3 cellular contexts compared by ENCODE assay signal in genomic region chr12:94398685-94399084, GRCh38.
A peak's percentile ranks its signal among the peaks of the same experiment; 100 is the strongest.
TF ChIP-seq lines count a peak whose summit lies in the region.

No MANE protein-coding gene starts in this region.

TF ChIP-seq in GM12878, 131 proteins besides CTCF, POLR2A, EP300 and RAD21:
- 0 out of 2 replicates have a peak, but pooled peaks have one; percentile 44 for TF ChIP-seq CBX3 (IDR thresholded peaks at IDR 0.05; ENCODE audit: borderline replicate concordance, low read depth)

TF ChIP-seq in K562, 482 proteins besides CTCF, POLR2A, EP300 and RAD21 (continued from another document):
- TF ChIP-seq TRIM24 (IDR thresholded peaks at IDR 0.05) = peak in 1 of 2 experiments; percentile 13; a peak in 1 of 4 replicates
TF ChIP-seq in K562: peak in this region for 2; not testable (repeated sequence) for 480.

TF ChIP-seq in HepG2, 621 proteins besides CTCF, POLR2A, EP300 and RAD21:
- 0 out of 2 replicates have a peak, but pooled peaks have one; percentile 22 for TF ChIP-seq HNF4A (CRISPR knock-in tag; IDR thresholded peaks at IDR 0.05)
